23 cellular contexts compared by ENCODE assay signal in genomic region chr18:80166725-80167124, GRCh38.
"Had no signal": no experiment of that assay in that cellular context is flagged by ENCODE, and none has a peak within 500 bp of the region (broad histone marks: within the 10 kb centered on the region; RNA-seq: fewer than 3 reads in every experiment).

No MANE protein-coding gene starts in this region.

- H3K27me3 ChIP-seq: SJSA1 had no signal

- H3K9ac ChIP-seq: KMS-11 had no signal

- ATAC-seq: HepG2, K562 had no signal

- H3K36me3 ChIP-seq: SJSA1 had no signal

- FAIRE-seq: HepG2, K562, RCC 7860 had no signal

- H3K4me3 ChIP-seq: K562, SJSA1, SK-N-MC had no signal

- H3K27ac ChIP-seq: KMS-11, SJSA1, SK-N-MC had no signal

- DNase-seq: Kasumi-1, MM.1S, NCI-H1092 treated with DMSO at 0.1 percent for 48 hours, NCI-H1436, NCI-H187, NCI-H2029, NCI-H2081 treated with DMSO at 0.1 percent for 48 hours, NCI-H2171, NCI-H226, NCI-H446, NCI-H510A, NCI-H524 treated with DMSO at 0.1 percent for 48 hours, NCI-H69, NCI-H774, Right ventricle myocardium superior, RPMI8226, SIG-M5 had no signal

- H3K4me2 ChIP-seq: KMS-11 had no signal
